In genomic region chr12:89756638-89757321, GRCh38 we compare ENCODE assay signal across 9 cellular contexts. TPM values are rescaled to one million over a fixed set of nuclear protein-coding genes. Genes with fewer than 3 reads are reported as not detected.
DNase-seq lines count a peak whose midpoint lies in the region; ATAC-seq and TF ChIP-seq lines count a peak whose summit lies in the region.
"Had no signal": no experiment of that assay in that cellular context is flagged by ENCODE, and none has a peak within 500 bp of the region (broad histone marks: within the 10 kb centered on the region; RNA-seq: fewer than 3 reads in every experiment).

No MANE protein-coding gene starts in this region.

- H3K27me3 Mint-ChIP-seq in central memory CD8-positive, alpha-beta T cell, result no peaks in the 10 kb centered on the region
- peaks cover 0 to 3% (median 0%) of the 10 kb centered on the region in 5 donors for H3K27me3 Mint-ChIP-seq in naive thymus-derived CD8-positive, alpha-beta T cell

- ATAC-seq in GM18517 (IDR thresholded peaks at IDR 0.05; ENCODE audit: unreplicated experiment) (peak; percentile 97), HG02938 (IDR thresholded peaks at IDR 0.05; ENCODE audit: unreplicated experiment) (peak; percentile 91)
- ATAC-seq in central memory CD8-positive, alpha-beta T cell (replicated peaks; ENCODE audit: extremely low read depth, poor library complexity, severe bottlenecking), result peak; percentile 81
- ATAC-seq in naive thymus-derived CD8-positive, alpha-beta T cell, result peak; percentile 62 to 75

- H3K79me2 ChIP-seq in OCI-LY1 (ENCODE audit: insufficient read depth, low read length), result no peaks in the 10 kb centered on the region

- no peaks in the 10 kb centered on the region for H4K20me1 ChIP-seq in OCI-LY1 (ENCODE audit: insufficient read depth, low read length)

- no peak for TF ChIP-seq CTCF in OCI-LY1 (IDR thresholded peaks at IDR 0.05; ENCODE audit: low read length)

- H3K9me3 ChIP-seq in OCI-LY1 (ENCODE audit: low read length), result no peaks in the 10 kb centered on the region; the same call in 1 of the 2 replicates

- H3K4me3 ChIP-seq in OCI-LY1 (ENCODE audit: low read depth, low read length, poor library complexity, severe bottlenecking), result no peak overlapping the region

- peaks cover 57% of the 10 kb centered on the region for H3K4me1 ChIP-seq in OCI-LY1 (ENCODE audit: insufficient read depth, low read length, severe bottlenecking)

- POLR2A ChIA-PET in naive thymus-derived CD8-positive, alpha-beta T cell (lab: Charles Lee), result no interaction called here

- no peaks in the 10 kb centered on the region for H3K9me2 ChIP-seq in OCI-LY1 (ENCODE audit: low read depth, low read length)

- peaks cover 6% of the 10 kb centered on the region for H3K36me3 Mint-ChIP-seq in central memory CD8-positive, alpha-beta T cell (ENCODE audit: insufficient read depth)
- H3K36me3 Mint-ChIP-seq in naive thymus-derived CD8-positive, alpha-beta T cell, result no peaks in the 10 kb centered on the region

- peak; percentile 76 for DNase-seq in AG08396 (ENCODE audit: low spot score)
- peak in 1 of 2 donors; percentile 17 for DNase-seq in central memory CD8-positive, alpha-beta T cell (ENCODE audit: low spot score in 2 of 2)
- DNase-seq in naive thymus-derived CD8-positive, alpha-beta T cell, result peak in 2 of 10 donors; percentile 3 to 4
- no peak for DNase-seq in retina
- DNase-seq in activated gamma-delta T cell (lab: John Stamatoyannopoulos, UW), result no peak

- no peaks in the 10 kb centered on the region for H3K27me3 ChIP-seq in OCI-LY1 (ENCODE audit: insufficient read depth, low read length)

- no peak overlapping the region for H3K4me2 ChIP-seq in OCI-LY1 (ENCODE audit: low read length)
- H3K4me2 ChIP-seq: KMS-11 had no signal

- no peaks in the 10 kb centered on the region for H3K36me3 ChIP-seq in OCI-LY1 (ENCODE audit: insufficient read depth, low read length)

- H3K9me3 Mint-ChIP-seq in central memory CD8-positive, alpha-beta T cell, result peaks cover 7% of the 10 kb centered on the region
- H3K9me3 Mint-ChIP-seq in naive thymus-derived CD8-positive, alpha-beta T cell, result peaks cover 0 to 7% (median 0%) of the 10 kb centered on the region in 9 donors

- no peak overlapping the region for H2AFZ ChIP-seq in OCI-LY1 (ENCODE audit: low read length)

- no peaks in the 10 kb centered on the region for H3F3A ChIP-seq in OCI-LY1 (ENCODE audit: insufficient read depth, low read length)

- H3K9ac ChIP-seq in OCI-LY1 (ENCODE audit: low read length), result no peak overlapping the region
- H3K9ac ChIP-seq: KMS-11 had no signal

- H3K4me1 Mint-ChIP-seq in central memory CD8-positive, alpha-beta T cell, result peaks cover 45% of the 10 kb centered on the region
- peaks cover 15 to 58% (median 25%) of the 10 kb centered on the region in 4 donors for H3K4me1 Mint-ChIP-seq in naive thymus-derived CD8-positive, alpha-beta T cell

- peak overlapping the region; percentile 24 for H3K27ac ChIP-seq in OCI-LY1 (ENCODE audit: low read depth, low read length, poor library complexity, severe bottlenecking)
- H3K27ac ChIP-seq: KMS-11 had no signal

- H3K27ac Mint-ChIP-seq in central memory CD8-positive, alpha-beta T cell (ENCODE audit: low read depth), result peak overlapping the region; percentile 96
- H3K27ac Mint-ChIP-seq in naive thymus-derived CD8-positive, alpha-beta T cell, result peak overlapping the region in 4 of 10 donors; percentile 2 to 84 (median 70)

- H3K4me3 Mint-ChIP-seq in central memory CD8-positive, alpha-beta T cell, result peak overlapping the region; percentile 23
- H3K4me3 Mint-ChIP-seq in naive thymus-derived CD8-positive, alpha-beta T cell, result peak overlapping the region in 1 of 10 donors; percentile 5

RNA-seq across cellular contexts. Expression of gene ATP2B1, which starts 48.1 kb away (rescaled TPM):
- total RNA-seq in naive thymus-derived CD8-positive, alpha-beta T cell, result 10 to 100 TPM; 52.2 to 52.5 TPM
- polyA plus RNA-seq in naive thymus-derived CD8-positive, alpha-beta T cell, result 10 to 100 TPM; 16.3 to 30.9 (median 26.4) TPM
